21 cellular contexts compared by ENCODE assay signal in genomic region chr10:7199152-7199760, GRCh38.
A peak's percentile ranks its signal among the peaks of the same experiment; 100 is the strongest.
DNase-seq lines count a peak whose midpoint lies in the region; ATAC-seq, FAIRE-seq and TF ChIP-seq lines count a peak whose summit lies in the region.
"Had no signal": no experiment of that assay in that cellular context is flagged by ENCODE, and none has a peak within 500 bp of the region (broad histone marks: within the 10 kb centered on the region; RNA-seq: fewer than 3 reads in every experiment).

No MANE protein-coding gene starts in this region.

- H4K20me1 ChIP-seq in fibroblast of lung (ENCODE audit: control insufficient read depth, extremely low read depth, insufficient read depth, low read length) (no peaks in the 10 kb centered on the region), smooth muscle cell (ENCODE audit: low read depth) (no peaks in the 10 kb centered on the region)
- H4K20me1 ChIP-seq: BLaER1 treated with 17β-estradiol and CSF1 and Interleukin-3, amounts not matched to agents 10 nM and 100 nM had no signal

- DNase-seq in GM04504 (ENCODE audit: low read depth) (peak; percentile 35), RPMI7951 (ENCODE audit: low read depth) (peak; percentile 20), fibroblast of lung (ENCODE audit: low read depth in 2 of 2) (peak; percentile 83 to 84), smooth muscle cell (lab: John Stamatoyannopoulos, UW; ENCODE audit: unreplicated experiment) (no peak), HTR-8/SVneo (ENCODE audit: insufficient read length, low spot score) (no peak)
- DNase-seq: DMS153, GM23248, KBM-7, NCI-H1092 treated with DMSO at 0.1 percent for 48 hours, NCI-H187 treated with DMSO at 0.1 percent for 48 hours, NCI-H2171, NCI-H446 treated with DMSO at 0.1 percent for 48 hours, NCI-H748 treated with DMSO at 0.1 percent for 48 hours, Right ventricle myocardium superior had no signal

- H3K27ac ChIP-seq in fibroblast of lung (ENCODE audit: insufficient read depth, low read length) (no peak overlapping the region), smooth muscle cell (ENCODE audit: low read depth) (no peak overlapping the region)
- H3K27ac ChIP-seq: BLaER1 treated with 17β-estradiol and CSF1 and Interleukin-3, amounts not matched to agents 10 nM and 100 nM; GM23248; HL-60 had no signal

- H3K4me3 ChIP-seq in fibroblast of lung (replicated peaks in 1 of 4; ENCODE audit: control extremely low read depth in 1 of 4, insufficient read depth in 1 of 4, low read depth in 3 of 4, low read length in 4 of 4) (no peak overlapping the region), smooth muscle cell (no peak overlapping the region)
- H3K4me3 ChIP-seq: BLaER1 treated with 17β-estradiol and CSF1 and Interleukin-3, amounts not matched to agents 10 nM and 100 nM; GM23248 had no signal

- 76% methylated on average over 3 of the region's 3 CpGs for WGBS in smooth muscle cell (ENCODE audit: low lambda C conversion rate)

- no peak overlapping the region for H3K9ac ChIP-seq in fibroblast of lung (ENCODE audit: insufficient read depth, low read length)
- no peak overlapping the region for H3K9ac ChIP-seq in smooth muscle cell (ENCODE audit: low read depth)
- H3K9ac ChIP-seq: BLaER1 treated with 17β-estradiol and CSF1 and Interleukin-3, amounts not matched to agents 10 nM and 100 nM; GM23248 had no signal

- ATAC-seq in HG03108 (IDR thresholded peaks at IDR 0.05; ENCODE audit: unreplicated experiment) = no peak
- ATAC-seq in GM19397 (IDR thresholded peaks at IDR 0.05; ENCODE audit: unreplicated experiment) = no peak
- ATAC-seq: Panc1 had no signal

- H3K27me3 ChIP-seq in fibroblast of lung (ENCODE audit: control insufficient read depth, insufficient read depth, low read length) (no peaks in the 10 kb centered on the region), smooth muscle cell (ENCODE audit: low read depth) (no peaks in the 10 kb centered on the region)
- H3K27me3 ChIP-seq: BLaER1 treated with 17β-estradiol and CSF1 and Interleukin-3, amounts not matched to agents 10 nM and 100 nM had no signal

- no peaks in the 10 kb centered on the region for H3K4me1 ChIP-seq in fibroblast of lung (ENCODE audit: control insufficient read depth, extremely low read depth, insufficient read depth, low read length)
- no peaks in the 10 kb centered on the region for H3K4me1 ChIP-seq in smooth muscle cell (ENCODE audit: low read depth)

- H3F3A ChIP-seq in smooth muscle cell (ENCODE audit: low read depth) = no peaks in the 10 kb centered on the region

- H3K79me2 ChIP-seq in fibroblast of lung (ENCODE audit: control insufficient read depth, insufficient read depth, low read length) (no peaks in the 10 kb centered on the region), smooth muscle cell (ENCODE audit: low read depth) (no peaks in the 10 kb centered on the region)

- H3K4me2 ChIP-seq in fibroblast of lung (ENCODE audit: extremely low read depth, insufficient read depth, low read length) = no peak overlapping the region
- H3K4me2 ChIP-seq in smooth muscle cell = peak overlapping the region; percentile 9
- H3K4me2 ChIP-seq: BLaER1 treated with 17β-estradiol and CSF1 and Interleukin-3, amounts not matched to agents 10 nM and 100 nM had no signal

- FAIRE-seq in HTR-8/SVneo (lab: Jason Lieb, UNC) = no peak
- FAIRE-seq: GM12892, GM19239 had no signal

- no peak overlapping the region for H2AFZ ChIP-seq in fibroblast of lung (ENCODE audit: low read length)
- H2AFZ ChIP-seq in smooth muscle cell (ENCODE audit: low read depth) = no peak overlapping the region
- H2AFZ ChIP-seq: GM23248 had no signal

- H3K9me3 ChIP-seq in fibroblast of lung (ENCODE audit: control insufficient read depth, insufficient read depth, low read depth, low read length) (no peaks in the 10 kb centered on the region), smooth muscle cell (replicated peaks; ENCODE audit: low read depth) (no peaks in the 10 kb centered on the region)

- TF ChIP-seq CTCF in fibroblast of lung (conservative IDR thresholded peaks at IDR 0.05 in 1 of 2, IDR thresholded peaks at IDR 0.05 in 1 of 2; ENCODE audit: low read depth in 1 of 2, low read length in 2 of 2) (no peak), smooth muscle cell (IDR thresholded peaks at IDR 0.05; ENCODE audit: borderline replicate concordance, insufficient read depth, poor library complexity, severe bottlenecking) (no peak)

- H3K36me3 ChIP-seq in fibroblast of lung (ENCODE audit: control insufficient read depth, insufficient read depth, low read length) (no peaks in the 10 kb centered on the region), smooth muscle cell (ENCODE audit: low read depth) (no peaks in the 10 kb centered on the region)

Comparison
In these comparisons a context has a peak if more than half of its experiments do, and no peak if none do; other contexts are left out.
1. DNase-seq: peak in GM04504 (single experiment), RPMI7951 (single experiment) and fibroblast of lung (2 of 2); none in smooth muscle cell (single experiment) and HTR-8/SVneo (single experiment).